2 cellular contexts compared by ENCODE assay signal in genomic region chr18:13319629-13320028, GRCh38.
TF ChIP-seq lines count a peak whose summit lies in the region.

No MANE protein-coding gene starts in this region.

TF ChIP-seq in liver, 16 proteins besides CTCF, POLR2A, EP300 and RAD21 (continued from another document):
- TF ChIP-seq REST (IDR thresholded peaks at IDR 0.05) (no peak), SP1 (IDR thresholded peaks at IDR 0.05) (no peak), RXRA (IDR thresholded peaks at IDR 0.05) (peak in 1 of 2 donors; percentile 30), NR2F2 (IDR thresholded peaks at IDR 0.05) (peak; percentile 91), ATF3 (IDR thresholded peaks at IDR 0.05) (no peak), HNF4A (conservative IDR thresholded peaks at IDR 0.05) (peak; percentile 18 to 32), GABPA (IDR thresholded peaks at IDR 0.05 in 1 of 2, conservative IDR thresholded peaks at IDR 0.05 in 1 of 2) (no peak)
TF ChIP-seq in liver: peak in this region for 4.

TF ChIP-seq in HepG2, 621 proteins besides CTCF, POLR2A, EP300 and RAD21 (continued from another document):
- TF ChIP-seq, protein P1, sequence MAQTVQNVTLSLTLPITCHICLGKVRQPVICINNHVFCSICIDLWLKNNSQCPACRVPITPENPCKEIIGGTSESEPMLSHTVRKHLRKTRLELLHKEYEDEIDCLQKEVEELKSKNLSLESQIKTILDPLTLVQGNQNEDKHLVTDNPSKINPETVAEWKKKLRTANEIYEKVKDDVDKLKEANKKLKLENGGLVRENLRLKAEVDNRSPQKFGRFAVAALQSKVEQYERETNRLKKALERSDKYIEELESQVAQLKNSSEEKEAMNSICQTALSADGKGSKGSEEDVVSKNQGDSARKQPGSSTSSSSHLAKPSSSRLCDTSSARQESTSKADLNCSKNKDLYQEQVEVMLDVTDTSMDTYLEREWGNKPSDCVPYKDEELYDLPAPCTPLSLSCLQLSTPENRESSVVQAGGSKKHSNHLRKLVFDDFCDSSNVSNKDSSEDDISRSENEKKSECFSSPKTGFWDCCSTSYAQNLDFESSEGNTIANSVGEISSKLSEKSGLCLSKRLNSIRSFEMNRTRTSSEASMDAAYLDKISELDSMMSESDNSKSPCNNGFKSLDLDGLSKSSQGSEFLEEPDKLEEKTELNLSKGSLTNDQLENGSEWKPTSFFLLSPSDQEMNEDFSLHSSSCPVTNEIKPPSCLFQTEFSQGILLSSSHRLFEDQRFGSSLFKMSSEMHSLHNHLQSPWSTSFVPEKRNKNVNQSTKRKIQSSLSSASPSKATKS (CRISPR knock-in tag; IDR thresholded peaks at IDR 0.05): no peak
- TF ChIP-seq ZNF746 (CRISPR knock-in tag; IDR thresholded peaks at IDR 0.05): no peak
